ENCODE assay signal across 30 cellular contexts in genomic region chr3:132900479-132900878, GRCh38.
"Had no signal": no experiment of that assay in that cellular context is flagged by ENCODE, and none has a peak within 500 bp of the region (broad histone marks: within the 10 kb centered on the region; RNA-seq: fewer than 3 reads in every experiment).

No MANE protein-coding gene starts in this region.

- H3K9me3 Mint-ChIP-seq: nephron; neural progenitor cell; stimulated activated naive B cell treated with anti-CD40 and anti-IgM and Interleukin-4, amounts not matched to agents 10 μg/mL and 1 μg/mL and 100 μg/mL, for 72 hours; stimulated activated naive CD8-positive, alpha-beta T cell treated with anti-CD3 and anti-CD28 coated beads, Interleukin-15, Interleukin-2, amounts not matched to agents 100 ng/mL and 50 ng/mL, for 24 hours had no signal

- H3K9ac ChIP-seq: neural progenitor cell, parathyroid adenoma had no signal

- H3K4me3 Mint-ChIP-seq: immature natural killer cell; naive thymus-derived CD8-positive, alpha-beta T cell; nephron; neural progenitor cell; stimulated activated naive B cell treated with anti-CD40 and anti-IgM and Interleukin-4, amounts not matched to agents 10 μg/mL and 1 μg/mL and 100 μg/mL, for 72 hours; stimulated activated naive CD8-positive, alpha-beta T cell treated with anti-CD3 and anti-CD28 coated beads, Interleukin-15, Interleukin-2, amounts not matched to agents 100 ng/mL and 50 ng/mL, for 24 hours had no signal

- H3K27me3 ChIP-seq: left lung, neural progenitor cell, neutrophil, right atrium auricular region, right lobe of liver, suprapubic skin, tibial artery, upper lobe of right lung had no signal

- H3K36me3 Mint-ChIP-seq: immature natural killer cell; naive thymus-derived CD8-positive, alpha-beta T cell; neural progenitor cell; stimulated activated naive B cell treated with anti-CD40 and anti-IgM and Interleukin-4, amounts not matched to agents 10 μg/mL and 1 μg/mL and 100 μg/mL, for 72 hours had no signal

- H3K4me1 Mint-ChIP-seq: immature natural killer cell; naive thymus-derived CD8-positive, alpha-beta T cell; nephron; neural progenitor cell; stimulated activated naive B cell treated with anti-CD40 and anti-IgM and Interleukin-4, amounts not matched to agents 10 μg/mL and 1 μg/mL and 100 μg/mL, for 72 hours had no signal

- H3K4me3 ChIP-seq: left lung, lower lobe of right lung, neural progenitor cell, psoas muscle, right atrium auricular region, right lobe of liver, suprapubic skin, thoracic aorta, tibial artery, upper lobe of right lung had no signal

- H3K36me3 ChIP-seq: left lung, lower lobe of right lung, neural progenitor cell, neutrophil, right atrium auricular region, right lobe of liver, suprapubic skin, thoracic aorta, tibial artery, upper lobe of right lung had no signal

- H3K9me3 ChIP-seq: left lung, lower lobe of right lung, neutrophil, psoas muscle, right atrium auricular region, right lobe of liver, suprapubic skin, thoracic aorta, tibial artery, upper lobe of right lung had no signal

- H3K4me1 ChIP-seq: left lung, lower lobe of right lung, neural progenitor cell, parathyroid adenoma, psoas muscle, right atrium auricular region, right lobe of liver, suprapubic skin, tibial artery, upper lobe of right lung had no signal

- FAIRE-seq: islet of Langerhans, kidney, urothelium cell line had no signal

- H3K27ac ChIP-seq: left lung, lower lobe of right lung, neural progenitor cell, neutrophil, parathyroid adenoma, psoas muscle, right atrium auricular region, right lobe of liver, suprapubic skin, thoracic aorta, tibial artery, upper lobe of right lung had no signal

- H3K79me2 ChIP-seq: parathyroid adenoma had no signal

- H3K4me2 ChIP-seq: neural progenitor cell had no signal

- H3K27me3 Mint-ChIP-seq: stimulated activated naive B cell treated with anti-CD40 and anti-IgM and Interleukin-4, amounts not matched to agents 10 μg/mL and 1 μg/mL and 100 μg/mL, for 72 hours; stimulated activated naive CD8-positive, alpha-beta T cell treated with anti-CD3 and anti-CD28 coated beads, Interleukin-15, Interleukin-2, amounts not matched to agents 100 ng/mL and 50 ng/mL, for 24 hours had no signal

- H3K27ac Mint-ChIP-seq: immature natural killer cell; naive thymus-derived CD8-positive, alpha-beta T cell; nephron; neural progenitor cell; stimulated activated naive B cell treated with anti-CD40 and anti-IgM and Interleukin-4, amounts not matched to agents 10 μg/mL and 1 μg/mL and 100 μg/mL, for 72 hours; stimulated activated naive CD8-positive, alpha-beta T cell treated with anti-CD3 and anti-CD28 coated beads, Interleukin-15, Interleukin-2, amounts not matched to agents 100 ng/mL and 50 ng/mL, for 24 hours had no signal

- DNase-seq: hippocampal formation; immature natural killer cell; kidney; left colon; left lung; lower lobe of right lung; mammary epithelial cell; mesenchymal stem cell; naive thymus-derived CD8-positive, alpha-beta T cell; occipital lobe; psoas muscle; right lobe of liver; stimulated activated CD4-positive, alpha-beta T cell treated with anti-CD3 and anti-CD28 coated beads, Interleukin-12 subunit alpha, Interleukin-12 subunit beta, amount 100 ng/mL, for 4 hours; stimulated activated CD4-positive, alpha-beta T cell treated with anti-CD3 and anti-CD28 coated beads, Interleukin-15, amount 100 ng/mL, for 24 hours; stimulated activated CD4-positive, alpha-beta T cell treated with anti-CD3 and anti-CD28 coated beads, Interleukin-2, amount 100 ng/mL, for 24 hours; stimulated activated CD4-positive, alpha-beta T cell treated with anti-CD3 and anti-CD28 coated beads, Interleukin-4, amount 100 ng/mL, for 1 hour; stimulated activated naive B cell treated with anti-CD40 and anti-IgM and Interleukin-4, amounts not matched to agents 10 μg/mL and 1 μg/mL and 100 μg/mL, for 72 hours; tibial artery; trophoblast cell; upper lobe of right lung had no signal

- H2AFZ ChIP-seq: neural progenitor cell, parathyroid adenoma had no signal

- ATAC-seq: left colon; left lung; lower lobe of right lung; naive thymus-derived CD8-positive, alpha-beta T cell; psoas muscle; right lobe of liver; stimulated activated naive B cell treated with anti-CD40 and anti-IgM and Interleukin-4, amounts not matched to agents 10 μg/mL and 1 μg/mL and 100 μg/mL, for 72 hours; upper lobe of right lung had no signal
